ENCODE assay signal across 28 cellular contexts in genomic region chr17:930258-930657, GRCh38. TPM values are rescaled to one million over a fixed set of nuclear protein-coding genes. Genes with fewer than 3 reads are reported as not detected.
DNase-seq lines count a peak whose midpoint lies in the region; ATAC-seq, FAIRE-seq and TF ChIP-seq lines count a peak whose summit lies in the region.
"Had no signal": no experiment of that assay in that cellular context is flagged by ENCODE, and none has a peak within 500 bp of the region (broad histone marks: within the 10 kb centered on the region; RNA-seq: fewer than 3 reads in every experiment).

No MANE protein-coding gene starts in this region.

- H4K20me1 ChIP-seq in H9 (ENCODE audit: control insufficient read depth, insufficient read depth, insufficient read length), result no peaks in the 10 kb centered on the region
- no peaks in the 10 kb centered on the region for H4K20me1 ChIP-seq in GM23248 (ENCODE audit: insufficient read depth)

- no peak overlapping the region for H2AK5ac ChIP-seq in H9 (ENCODE audit: insufficient read length, low read length)

- no peak overlapping the region for H2BK120ac ChIP-seq in H9 (ENCODE audit: low read depth, low read length, poor library complexity, severe bottlenecking)

- H3K4ac ChIP-seq in H9 (ENCODE audit: low read depth, low read length), result no peak overlapping the region

- intact Hi-C loops in kidney (cut with DNase I) (no loop called here), psoas muscle (cut with DNase I) (no loop called here)

- H3K79me2 ChIP-seq in H9 (ENCODE audit: insufficient read depth, low read length), result peaks cover 2% of the 10 kb centered on the region; the same call in 1 of the 2 replicates
- peaks cover 40% of the 10 kb centered on the region for H3K79me2 ChIP-seq in GM23248 (ENCODE audit: insufficient read depth)

- no peak overlapping the region for H3K27ac ChIP-seq in H9 (ENCODE audit: insufficient read length, low read depth, low read length)
- peak overlapping the region; percentile 97 for H3K27ac ChIP-seq in RWPE2 (ENCODE audit: poor library complexity, severe bottlenecking)
- no peak overlapping the region for H3K27ac ChIP-seq in kidney (ENCODE audit: low read depth in 2 of 2, low read length in 2 of 2)
- H3K27ac ChIP-seq in psoas muscle, result peak overlapping the region; percentile 23
- H3K27ac ChIP-seq in GM23248, result no peak overlapping the region
- H3K27ac ChIP-seq: BLaER1, ovary had no signal

- H3K9me3 ChIP-seq in H9 (ENCODE audit: control insufficient read depth, low read depth, low read length) (no peaks in the 10 kb centered on the region), RWPE2 (ENCODE audit: severe bottlenecking) (no peaks in the 10 kb centered on the region), kidney (ENCODE audit: control insufficient read depth in 1 of 2, low read length in 2 of 2) (no peaks in the 10 kb centered on the region), psoas muscle (no peaks in the 10 kb centered on the region), GM23248 (ENCODE audit: low read depth) (no peaks in the 10 kb centered on the region)
- H3K9me3 ChIP-seq: ovary had no signal

- H3K4me1 Mint-ChIP-seq in H9, result peaks cover 57 to 61% of the 10 kb centered on the region in 2 experiments
- H3K4me1 Mint-ChIP-seq: activated naive CD4-positive, alpha-beta T cell treated with anti-CD3 and anti-CD28 coated beads, Interleukin-2, amount 10 ng/mL, durations not matched to agents 7 days and 5 days; IgD-negative memory B cell; naive B cell had no signal

- H3K27ac Mint-ChIP-seq in H9, result peak overlapping the region in 2 of 3 experiments; percentile 2 to 79; a peak in 3 of 7 replicates
- H3K27ac Mint-ChIP-seq: activated naive CD4-positive, alpha-beta T cell treated with anti-CD3 and anti-CD28 coated beads, Interleukin-2, amount 10 ng/mL, durations not matched to agents 7 days and 5 days; activated T-helper 1 cell treated with anti-CD3 and anti-CD28 coated beads, Interleukin-12 subunit alpha, Interleukin-12 subunit beta, Interleukin-2, Interleukin-4 antibody, amounts not matched to agents 30 ng/mL and 10 ng/mL and 1 ng/mL, durations not matched to agents 14 hours and 24 hours and 36 hours; dendritic cell treated with granulocyte-macrophage colony-stimulating factor and Interleukin-4, amounts not matched to agents 40 ng/mL and 50 ng/mL, for 4 days; IgD-negative memory B cell had no signal

- H4K91ac ChIP-seq in H9 (ENCODE audit: insufficient read length, low read depth, low read length), result no peak overlapping the region

- no peak overlapping the region for H3K14ac ChIP-seq in H9 (ENCODE audit: insufficient read depth, low read length)

- peaks cover 29% of the 10 kb centered on the region for H3F3A ChIP-seq in GM23248 (ENCODE audit: insufficient read depth)

- no peak overlapping the region for H2BK12ac ChIP-seq in H9 (ENCODE audit: insufficient read length, low read depth, low read length)

- no peak overlapping the region for H3T11ph ChIP-seq in H9 (ENCODE audit: low read length)

- ATAC-seq in RWPE2 (ENCODE audit: low read depth), result no peak
- ATAC-seq in psoas muscle, result no peak
- ATAC-seq in GM18519 (IDR thresholded peaks at IDR 0.05; ENCODE audit: low FRiP score, unreplicated experiment), result no peak
- no peak for ATAC-seq in GM19324 (IDR thresholded peaks at IDR 0.05; ENCODE audit: low FRiP score, unreplicated experiment)
- ATAC-seq in HG03342 (IDR thresholded peaks at IDR 0.05; ENCODE audit: unreplicated experiment), result no peak
- ATAC-seq: GM12878, sciatic nerve, SK-N-SH treated with all-trans-retinoic acid at 6 μM for 48 hours had no signal

- FAIRE-seq in kidney (lab: Jason Lieb, UNC), result no peak
- FAIRE-seq: endometrium, GM12878 had no signal

- no peak overlapping the region for H2BK15ac ChIP-seq in H9 (ENCODE audit: low read depth, low read length)

- no peaks in the 10 kb centered on the region for H3K23me2 ChIP-seq in H9 (ENCODE audit: insufficient read length, low read depth, low read length, poor library complexity, severe bottlenecking)

- H3K4me3 Mint-ChIP-seq in H9, result no peak overlapping the region
- H3K4me3 Mint-ChIP-seq: activated naive CD4-positive, alpha-beta T cell treated with anti-CD3 and anti-CD28 coated beads, Interleukin-2, amount 10 ng/mL, durations not matched to agents 7 days and 5 days; activated T-helper 1 cell treated with anti-CD3 and anti-CD28 coated beads, Interleukin-12 subunit alpha, Interleukin-12 subunit beta, Interleukin-2, Interleukin-4 antibody, amounts not matched to agents 30 ng/mL and 10 ng/mL and 1 ng/mL, durations not matched to agents 14 hours and 24 hours and 36 hours; dendritic cell treated with granulocyte-macrophage colony-stimulating factor and Interleukin-4, amounts not matched to agents 40 ng/mL and 50 ng/mL, for 4 days; naive B cell had no signal

- H3K27me3 ChIP-seq in H9 (ENCODE audit: insufficient read depth, low read length) (no peaks in the 10 kb centered on the region), RWPE2 (ENCODE audit: insufficient read depth, poor library complexity, severe bottlenecking) (no peaks in the 10 kb centered on the region), psoas muscle (ENCODE audit: insufficient read depth in 3 of 3, low read length in 2 of 3) (no peaks in the 10 kb centered on the region), GM23248 (replicated peaks; ENCODE audit: insufficient read depth) (no peaks in the 10 kb centered on the region)
- H3K27me3 ChIP-seq: BLaER1, ovary had no signal

- H3K4me3 ChIP-seq in RWPE2 (ENCODE audit: severe bottlenecking), result no peak overlapping the region
- H3K4me3 ChIP-seq in kidney (ENCODE audit: low read length in 2 of 2), result no peak overlapping the region
- H3K4me3 ChIP-seq in psoas muscle, result no peak overlapping the region
- H3K4me3 ChIP-seq in GM23248, result no peak overlapping the region
- H3K4me3 ChIP-seq: BLaER1, GM12878, ovary had no signal

- H2AFZ ChIP-seq in H9 (ENCODE audit: low read length) (no peak overlapping the region), GM23248 (no peak overlapping the region)

- no CpG with 5 or more reads among the region's 9 CpGs for WGBS in H9 (ENCODE audit: extremely low coverage, insufficient read length, low lambda C conversion rate)
- WGBS in psoas muscle, 3 donors, result 50 to 69% (median 54%) methylated on average over 9 of the region's 9 CpGs
- WGBS in GM23248 (ENCODE audit: low coverage in 1 of 2, low lambda C conversion rate in 2 of 2, missing lambda C conversion rate in 2 of 2), 2 experiments, result 94 to 97% methylated on average over 9 of the region's 9 CpGs

- H3K9ac ChIP-seq in H9 (ENCODE audit: extremely low read depth, insufficient read length, low read length) (no peak overlapping the region), kidney (ENCODE audit: low read length in 2 of 2) (no peak overlapping the region), GM23248 (no peak overlapping the region)
- H3K9ac ChIP-seq: BLaER1 had no signal

- H3K18ac ChIP-seq in H9 (ENCODE audit: insufficient read length, low read depth, low read length), result no peak overlapping the region

- H3K4me1 ChIP-seq in H9 (ENCODE audit: insufficient read depth, low read length) (peaks cover 5% of the 10 kb centered on the region; the same call in 1 of the 2 replicates), RWPE2 (ENCODE audit: insufficient read depth, poor library complexity, severe bottlenecking) (peaks cover 60% of the 10 kb centered on the region), kidney (ENCODE audit: control insufficient read depth in 1 of 2, insufficient read depth in 1 of 2, low read depth in 1 of 2, low read length in 2 of 2) (no peaks in the 10 kb centered on the region), psoas muscle (peaks cover 47% of the 10 kb centered on the region), GM23248 (ENCODE audit: insufficient read depth) (peaks cover 37% of the 10 kb centered on the region)

- no peak overlapping the region for H2BK5ac ChIP-seq in H9 (ENCODE audit: insufficient read length, low read length)

- H4K8ac ChIP-seq in H9 (replicated peaks; ENCODE audit: insufficient read length, low read depth, low read length), result no peak overlapping the region

- no peaks in the 10 kb centered on the region for H3K9me2 ChIP-seq in GM23248 (ENCODE audit: insufficient read depth)

- no peak for TF ChIP-seq CTCF in H9 (conservative IDR thresholded peaks at IDR 0.05)
- TF ChIP-seq CTCF in RWPE2 (IDR thresholded peaks at IDR 0.05; ENCODE audit: poor library complexity, severe bottlenecking), result no peak
- no peak for TF ChIP-seq CTCF in kidney (IDR thresholded peaks at IDR 0.05; ENCODE audit: borderline replicate concordance, extremely low read depth, insufficient read depth)
- TF ChIP-seq CTCF in psoas muscle (IDR thresholded peaks at IDR 0.05), result no peak

- H3K79me1 ChIP-seq in H9 (ENCODE audit: insufficient read depth, low read depth, low read length, poor library complexity, severe bottlenecking), result peaks cover 3% of the 10 kb centered on the region

- H3K36me3 Mint-ChIP-seq in H9 (ENCODE audit: insufficient read depth in 1 of 3, low read depth in 3 of 3), result peaks cover 0 to 11% (median 4%) of the 10 kb centered on the region in 3 experiments; a peak in 5 of 7 replicates
- H3K36me3 Mint-ChIP-seq: activated naive CD4-positive, alpha-beta T cell treated with anti-CD3 and anti-CD28 coated beads, Interleukin-2, amount 10 ng/mL, durations not matched to agents 7 days and 5 days; naive B cell had no signal

- H4K5ac ChIP-seq in H9 (ENCODE audit: insufficient read length, low read depth, low read length), result no peak overlapping the region

- no peaks in the 10 kb centered on the region for H3K27me3 Mint-ChIP-seq in H9 (ENCODE audit: low read depth)
- H3K27me3 Mint-ChIP-seq: IgD-negative memory B cell had no signal

- in situ Hi-C loops in GM23248 (cut with MboI), result no loop called here

- no peak overlapping the region for H3K56ac ChIP-seq in H9 (ENCODE audit: insufficient read length, low read depth, low read length)

- H3K36me3 ChIP-seq in RWPE2 (ENCODE audit: low read depth), result peaks cover 18% of the 10 kb centered on the region; the same call in 1 of the 2 replicates
- H3K36me3 ChIP-seq in kidney (ENCODE audit: control insufficient read depth in 1 of 2, insufficient read depth in 2 of 2, low read length in 2 of 2), result no peaks in the 10 kb centered on the region
- no peaks in the 10 kb centered on the region for H3K36me3 ChIP-seq in psoas muscle (ENCODE audit: insufficient read depth in 1 of 2, low read depth in 1 of 2)
- no peaks in the 10 kb centered on the region for H3K36me3 ChIP-seq in GM23248 (ENCODE audit: low read depth)
- H3K36me3 ChIP-seq: ovary had no signal

- no peak for DNase-seq in H9
- DNase-seq in RWPE2 (ENCODE audit: low spot score), result no peak
- peak; percentile 15 for DNase-seq in kidney
- peak in 1 of 2 donors; percentile 15 for DNase-seq in psoas muscle
- DNase-seq in GM23248, result no peak
- DNase-seq: activated CD4-positive, alpha-beta T cell treated with anti-CD3 and anti-CD28 coated beads, Interleukin-2, amount 50 U/mL, for 1 hour; activated naive CD4-positive, alpha-beta T cell treated with anti-CD3 and anti-CD28 coated beads, Interleukin-2, amount 10 ng/mL, durations not matched to agents 7 days and 5 days; amniotic stem cell; COR-L47; HCEC 1CT; naive B cell; NCI-H1105 treated with DMSO at 0.1 percent for 48 hours; NCI-H2081; NCI-H446; ovary; stimulated activated CD4-positive, alpha-beta T cell treated with anti-CD3 and anti-CD28 coated beads, Interleukin-15, amount 100 ng/mL, for 24 hours; trophoblast cell had no signal

- H3K4me2 ChIP-seq in H9 (ENCODE audit: insufficient read depth, insufficient read length, low read length) (no peak overlapping the region), GM23248 (ENCODE audit: unreplicated experiment) (no peak overlapping the region)
- H3K4me2 ChIP-seq: BLaER1 had no signal

- H2BK20ac ChIP-seq in H9 (ENCODE audit: low read depth, low read length, poor library complexity, severe bottlenecking), result no peak overlapping the region

- H3K9me3 Mint-ChIP-seq in H9, result no peaks in the 10 kb centered on the region
- H3K9me3 Mint-ChIP-seq: activated naive CD4-positive, alpha-beta T cell treated with anti-CD3 and anti-CD28 coated beads, Interleukin-2, amount 10 ng/mL, durations not matched to agents 7 days and 5 days; activated T-helper 1 cell treated with anti-CD3 and anti-CD28 coated beads, Interleukin-12 subunit alpha, Interleukin-12 subunit beta, Interleukin-2, Interleukin-4 antibody, amounts not matched to agents 30 ng/mL and 10 ng/mL and 1 ng/mL, durations not matched to agents 14 hours and 24 hours and 36 hours; dendritic cell treated with granulocyte-macrophage colony-stimulating factor and Interleukin-4, amounts not matched to agents 40 ng/mL and 50 ng/mL, for 4 days; IgD-negative memory B cell; naive B cell had no signal

- H3K23ac ChIP-seq in H9 (ENCODE audit: insufficient read length, low read depth, low read length), result no peak overlapping the region

RNA-seq across cellular contexts. Expression of gene NXN, which starts 49.3 kb away (rescaled TPM):
- total RNA-seq in H9 (2021), result 91.7 and 93.6 TPM in 2 replicates
- 26.8 TPM for total RNA-seq in kidney
- polyA plus RNA-seq in kidney (ENCODE audit: insufficient read depth, low read depth, low replicate concordance), result 10.2 TPM
- total RNA-seq in psoas muscle, result 10 to 100 TPM; 72.8 to 79.4 (median 74.1) TPM
- polyA plus RNA-seq in psoas muscle, result 10 to 100 TPM; 33.4 to 92.5 (median 52.2) TPM
- 41.9 and 51.7 TPM in 2 replicates for total RNA-seq in GM23248 (2014; rRNA removed; shearing (Covaris generic))
- 8.0 and 10.7 TPM in 2 replicates for polyA plus RNA-seq in GM23248 (2016; fragmentation: Nextera tagmentation; extraction: Ambion mirVana)

Comparison
In these comparisons a context has a peak if more than half of its experiments do, and no peak if none do; other contexts are left out.
1. H3K27ac ChIP-seq: peak in RWPE2 (single experiment) and psoas muscle (single experiment); none in H9 (single experiment), kidney (0 of 2) and GM23248 (single experiment).